Comparison of ENCODE assay signal across 8 cellular contexts in the genomic region with DNA sequence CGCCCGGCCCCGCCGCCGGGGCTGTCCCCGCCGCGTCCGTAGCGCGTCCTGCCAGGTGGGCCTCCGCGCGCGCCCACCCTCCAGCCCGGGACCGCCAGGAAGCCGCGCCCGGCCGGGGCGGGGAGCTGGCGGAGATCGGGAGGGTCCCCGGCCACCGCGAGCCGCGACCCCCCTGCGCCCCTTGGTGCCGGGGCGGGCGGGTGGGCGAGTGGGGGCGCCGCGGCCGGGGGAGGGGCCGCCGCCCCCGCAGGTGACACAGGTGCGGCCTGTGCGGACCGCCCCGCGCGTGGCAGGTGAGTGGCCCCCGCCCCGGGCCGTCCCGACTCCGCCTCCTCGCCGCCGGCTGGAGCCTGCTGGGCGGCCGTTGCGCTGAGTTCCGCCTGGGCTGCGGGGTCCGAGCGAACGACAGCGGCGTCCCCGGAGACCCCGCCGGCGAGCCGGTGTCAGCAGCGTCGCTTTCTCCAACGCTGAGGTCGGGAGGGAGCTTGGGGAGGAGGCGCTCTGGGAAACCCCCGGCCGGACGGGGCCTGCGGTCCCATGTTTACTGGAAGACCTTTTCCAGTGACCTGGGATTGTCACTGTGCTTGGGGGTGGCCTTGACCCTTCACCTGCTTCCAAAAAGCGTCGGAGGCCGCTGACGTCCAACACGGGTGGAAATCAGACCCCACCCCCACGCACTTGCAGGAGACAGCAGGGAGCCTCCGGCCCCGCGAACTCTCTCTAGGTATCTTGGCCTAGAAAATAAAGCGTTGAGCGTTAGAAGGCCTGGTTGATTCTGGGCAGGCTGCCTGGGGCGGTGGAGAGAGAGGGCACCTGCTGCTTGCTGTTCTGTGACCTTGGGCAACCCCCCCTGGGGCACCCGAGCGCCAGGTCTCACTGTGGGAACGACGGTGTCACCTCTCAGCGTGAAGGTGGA. TPM values are rescaled to one million over a fixed set of nuclear protein-coding genes. Genes with fewer than 3 reads are reported as not detected.
A peak's percentile ranks its signal among the peaks of the same experiment; 100 is the strongest.
DNase-seq lines count a peak whose midpoint lies in the region; ATAC-seq and TF ChIP-seq lines count a peak whose summit lies in the region.

No MANE protein-coding gene starts in this region.

- H3K27me3 ChIP-seq in Karpas-422 (ENCODE audit: low read length), result no peaks in the 10 kb centered on the region
- H3K27me3 ChIP-seq in neuron (ENCODE audit: insufficient read depth, low read length), result no peaks in the 10 kb centered on the region
- H3K27me3 ChIP-seq in uterus, result no peaks in the 10 kb centered on the region

- no peaks in the 10 kb centered on the region for H3K9me3 Mint-ChIP-seq in activated T-cell treated with anti-CD3 and anti-CD28 coated beads, Interleukin-2, amount 50 U/mL, for 72 hours

- H2AFZ ChIP-seq in Karpas-422 (ENCODE audit: low read length) (no peak overlapping the region), neuron (ENCODE audit: low read depth, low read length) (no peak overlapping the region)

- peak overlapping the region; percentile 83 for H3K4me2 ChIP-seq in Karpas-422 (ENCODE audit: low read depth, low read length, poor library complexity, severe bottlenecking)

- peaks cover 5% of the 10 kb centered on the region; the same call in 1 of the 2 replicates for H4K20me1 ChIP-seq in Karpas-422 (ENCODE audit: insufficient read depth, low read depth, low read length)

- H3K36me3 Mint-ChIP-seq in activated T-cell treated with anti-CD3 and anti-CD28 coated beads, Interleukin-2, amount 50 U/mL, for 72 hours (ENCODE audit: insufficient read depth in 2 of 2), result peaks cover 9 to 10% of the 10 kb centered on the region in 2 donors

- H3K27ac Mint-ChIP-seq in activated T-cell treated with anti-CD3 and anti-CD28 coated beads, Interleukin-2, amount 50 U/mL, for 72 hours, result peak overlapping the region; percentile 23

- H3K9me3 ChIP-seq in ES-I3 (ENCODE audit: control insufficient read depth, insufficient read depth, low read length) (no peaks in the 10 kb centered on the region), Karpas-422 (ENCODE audit: low read length) (no peaks in the 10 kb centered on the region), neuron (ENCODE audit: low read length) (no peaks in the 10 kb centered on the region), uterus (no peaks in the 10 kb centered on the region)

- H3K9ac ChIP-seq in ES-I3 (ENCODE audit: low read depth, low read length) (peak overlapping the region; percentile 82), Karpas-422 (ENCODE audit: low read length) (peak overlapping the region; percentile 74)

- intact Hi-C loops in uterus (cut with DNase I; ENCODE audit: low total_unique reads), result no loop called here

- H3K4me3 Mint-ChIP-seq in activated T-cell treated with anti-CD3 and anti-CD28 coated beads, Interleukin-2, amount 50 U/mL, for 72 hours, result peak overlapping the region; percentile 86 to 90

- ATAC-seq in GM21576 (IDR thresholded peaks at IDR 0.05; ENCODE audit: unreplicated experiment), result peak; percentile 51
- peak; percentile 68 to 72 for ATAC-seq in activated T-cell treated with anti-CD3 and anti-CD28 coated beads, Interleukin-2, amount 50 U/mL, for 72 hours (replicated peaks in 1 of 2)

- H3K27ac ChIP-seq in Karpas-422 (ENCODE audit: low read length), result no peak overlapping the region
- peak overlapping the region; percentile 76 to 82 for H3K27ac ChIP-seq in uterus

- H3K4me1 Mint-ChIP-seq in activated T-cell treated with anti-CD3 and anti-CD28 coated beads, Interleukin-2, amount 50 U/mL, for 72 hours (ENCODE audit: low read depth), result peaks cover 41% of the 10 kb centered on the region

- H3K79me2 ChIP-seq in Karpas-422 (ENCODE audit: low read length), result peaks cover 8% of the 10 kb centered on the region; the same call in 1 of the 2 replicates

- TF ChIP-seq CTCF in fibroblast of villous mesenchyme (IDR thresholded peaks at IDR 0.05; ENCODE audit: insufficient read depth, low read depth, low read length), result no peak
- TF ChIP-seq CTCF in uterus (IDR thresholded peaks at IDR 0.05), result no peak

- peaks cover 7% of the 10 kb centered on the region for H3K4me1 ChIP-seq in ES-I3 (ENCODE audit: insufficient read depth, low read length)
- H3K4me1 ChIP-seq in Karpas-422 (ENCODE audit: low read length), result peaks cover 20% of the 10 kb centered on the region
- peaks cover 26% of the 10 kb centered on the region for H3K4me1 ChIP-seq in neuron (ENCODE audit: insufficient read depth, low read length)
- H3K4me1 ChIP-seq in uterus, result no peaks in the 10 kb centered on the region

- no peaks in the 10 kb centered on the region for H3K9me2 ChIP-seq in Karpas-422 (replicated peaks; ENCODE audit: insufficient read depth, low read length)

- H3K27me3 Mint-ChIP-seq in activated T-cell treated with anti-CD3 and anti-CD28 coated beads, Interleukin-2, amount 50 U/mL, for 72 hours (ENCODE audit: low read depth), result peaks cover 6% of the 10 kb centered on the region

- H3K4me3 ChIP-seq in Karpas-422 (ENCODE audit: low read length), result peak overlapping the region; percentile 91
- peak overlapping the region; percentile 73 for H3K4me3 ChIP-seq in fibroblast of villous mesenchyme (ENCODE audit: low read depth, low read length)
- peak overlapping the region; percentile 51 for H3K4me3 ChIP-seq in neuron (ENCODE audit: low read length)
- H3K4me3 ChIP-seq in uterus, result peak overlapping the region; percentile 48 to 69

- TF ChIP-seq POLR2A in uterus (IDR thresholded peaks at IDR 0.05), result no peak

- peak; percentile 63 for DNase-seq in Karpas-422
- peak; percentile 53 to 57 for DNase-seq in activated T-cell treated with anti-CD3 and anti-CD28 coated beads, Interleukin-2, amount 50 U/mL, for 72 hours
- DNase-seq in fibroblast of villous mesenchyme (ENCODE audit: low read depth), result no peak
- peak; percentile 36 to 42 for DNase-seq in uterus
- DNase-seq in pons (ENCODE audit: low spot score), result no peak

- H3K36me3 ChIP-seq in ES-I3 (ENCODE audit: insufficient read depth, low read length) (no peaks in the 10 kb centered on the region), Karpas-422 (ENCODE audit: insufficient read depth, low read length) (no peaks in the 10 kb centered on the region), neuron (ENCODE audit: insufficient read depth, low read length) (peaks cover 5% of the 10 kb centered on the region), uterus (no peaks in the 10 kb centered on the region)

RNA-seq across cellular contexts. Expression of gene KLHL36, which starts 0.5 kb away (rescaled TPM):
- total RNA-seq in Karpas-422 (2014; rRNA removed; shearing (Covaris generic); ENCODE audit: low replicate concordance), result 25.6 and 35.4 TPM in 2 replicates
- total RNA-seq in activated T-cell treated with anti-CD3 and anti-CD28 coated beads, Interleukin-2, amount 50 U/mL, for 72 hours, result 10 to 100 TPM; 64.2 to 69.5 TPM
- total RNA-seq in fibroblast of villous mesenchyme (66.7 and 71.7 TPM in 2 replicates), uterus (10 to 100 TPM; 38.2 to 70.7 (median 52.5) TPM)

RNA-seq across cellular contexts. Expression of gene COTL1, which starts 31.0 kb away (rescaled TPM):
- total RNA-seq in Karpas-422 (2014; rRNA removed; shearing (Covaris generic); ENCODE audit: low replicate concordance), result 162 and 215 TPM in 2 replicates
- 100 to 1,000 TPM; 353 to 529 TPM for total RNA-seq in activated T-cell treated with anti-CD3 and anti-CD28 coated beads, Interleukin-2, amount 50 U/mL, for 72 hours
- 265 and 310 TPM in 2 replicates for total RNA-seq in fibroblast of villous mesenchyme
- 10 to 100 TPM; 19.1 to 66.9 (median 29.4) TPM for total RNA-seq in uterus

RNA-seq across cellular contexts. Expression of gene USP10, which starts 50.9 kb away (rescaled TPM):
- 56.0 and 79.9 TPM in 2 replicates for total RNA-seq in Karpas-422 (2014; rRNA removed; shearing (Covaris generic); ENCODE audit: low replicate concordance)
- 100 to 1,000 TPM; 103 to 117 TPM for total RNA-seq in activated T-cell treated with anti-CD3 and anti-CD28 coated beads, Interleukin-2, amount 50 U/mL, for 72 hours
- total RNA-seq in fibroblast of villous mesenchyme (53.1 and 65.2 TPM in 2 replicates), uterus (10 to 100 TPM; 12.6 to 83.3 (median 44.2) TPM)

Comparison
In these comparisons a context has a peak if more than half of its experiments do, and no peak if none do; other contexts are left out.
1. DNase-seq: peak in Karpas-422 (single experiment), activated T-cell treated with anti-CD3 and anti-CD28 coated beads, Interleukin-2, amount 50 U/mL, for 72 hours (2 of 2) and uterus (2 of 2); none in fibroblast of villous mesenchyme (single experiment) and pons (single experiment).
2. Peak in every context shown above with its lines, with median percentiles within 50 percentile points of each other: H3K4me3 ChIP-seq.